In genomic region chr10:49258351-49258683, GRCh38 we compare ENCODE assay signal across 9 cellular contexts. TPM values are rescaled to one million over a fixed set of nuclear protein-coding genes. Genes with fewer than 3 reads are reported as not detected.
"Had no signal": no experiment of that assay in that cellular context is flagged by ENCODE, and none has a peak within 500 bp of the region (broad histone marks: within the 10 kb centered on the region; RNA-seq: fewer than 3 reads in every experiment).

No MANE protein-coding gene starts in this region.

- FAIRE-seq: G401.6, GM12878, GM12891, GM12892, GM18507, GM19239 had no signal

- ATAC-seq: GM12878 had no signal

- DNase-seq: GDM1, GF-D8 had no signal

- H3K4me3 ChIP-seq: GM12878 had no signal

RNA-seq across cellular contexts. Expression of gene C10orf71, which starts 40.7 kb away (rescaled TPM):
- total RNA-seq: G401, GM12878 had no signal
- polyA plus RNA-seq: GM12878 had no signal
